Comparison of ENCODE assay signal across 11 cellular contexts in genomic region chr5:60810438-60811085, GRCh38. TPM values are rescaled to one million over a fixed set of nuclear protein-coding genes. Genes with fewer than 3 reads are reported as not detected.
DNase-seq lines count a peak whose midpoint lies in the region; ATAC-seq and TF ChIP-seq lines count a peak whose summit lies in the region.
"Had no signal": no experiment of that assay in that cellular context is flagged by ENCODE, and none has a peak within 500 bp of the region (broad histone marks: within the 10 kb centered on the region; RNA-seq: fewer than 3 reads in every experiment).

No MANE protein-coding gene starts in this region.

- TF ChIP-seq CTCF in HFFc6 (IDR thresholded peaks at IDR 0.05): no peak
- no peak for TF ChIP-seq CTCF in MM.1S (IDR thresholded peaks at IDR 0.05; ENCODE audit: low read length)

- H4K20me1 ChIP-seq in MM.1S (ENCODE audit: insufficient read depth, low read length): no peaks in the 10 kb centered on the region

- peak; percentile 10 for DNase-seq in HK-2 (ENCODE audit: unreplicated experiment)
- peak; percentile 14 for DNase-seq in hepatic stellate cell (ENCODE audit: low spot score)
- no peak for DNase-seq in activated CD8-positive, alpha-beta memory T cell treated with anti-CD3 and anti-CD28 coated beads for 24 hours
- no peak for DNase-seq in HFFc6
- DNase-seq in globus pallidus (ENCODE audit: low spot score): no peak
- no peak for DNase-seq in MM.1S
- DNase-seq: amniotic stem cell, DMS153, NCI-H446 treated with DMSO at 0.1 percent for 48 hours had no signal

- no peaks in the 10 kb centered on the region for H3K79me2 ChIP-seq in MM.1S (ENCODE audit: low read length)

- H3K9me2 ChIP-seq in MM.1S (replicated peaks; ENCODE audit: insufficient read depth, low read length): no peaks in the 10 kb centered on the region

- H3K27me3 ChIP-seq in MM.1S (replicated peaks; ENCODE audit: insufficient read depth, low read length): no peaks in the 10 kb centered on the region

- no peaks in the 10 kb centered on the region for H3F3A ChIP-seq in MM.1S (ENCODE audit: insufficient read depth, low read length)

- H3K27me3 Mint-ChIP-seq in HFFc6 (ENCODE audit: insufficient read depth): peaks cover 3% of the 10 kb centered on the region; the same call in 1 of the 2 replicates

- H3K9me3 ChIP-seq in MM.1S (replicated peaks; ENCODE audit: insufficient read depth, low read length): no peaks in the 10 kb centered on the region

- no peak overlapping the region for H3K4me2 ChIP-seq in MM.1S (ENCODE audit: low read depth, low read length)

- H3K36me3 ChIP-seq in MM.1S (replicated peaks; ENCODE audit: insufficient read depth, low read length): no peaks in the 10 kb centered on the region

- H3K4me3 Mint-ChIP-seq in HFFc6: no peak overlapping the region

- H3K27ac ChIP-seq in MM.1S (ENCODE audit: low read length): no peak overlapping the region

- H2AFZ ChIP-seq in MM.1S (ENCODE audit: low read length): no peak overlapping the region

- H3K4me1 ChIP-seq in MM.1S (ENCODE audit: low read length): no peaks in the 10 kb centered on the region

- no peaks in the 10 kb centered on the region for H3K9me3 Mint-ChIP-seq in HFFc6

- ATAC-seq in GM18505 (IDR thresholded peaks at IDR 0.05; ENCODE audit: unreplicated experiment) (peak; percentile 56), GM21786 (IDR thresholded peaks at IDR 0.05; ENCODE audit: unreplicated experiment) (peak; percentile 94)

- no peaks in the 10 kb centered on the region for H3K36me3 Mint-ChIP-seq in HFFc6 (ENCODE audit: low read depth)

- no peak overlapping the region for H3K9ac ChIP-seq in MM.1S (ENCODE audit: low read length)

- TF ChIP-seq POLR2A in GM18505 (IDR thresholded peaks at IDR 0.05; ENCODE audit: borderline replicate concordance, extremely low read depth, insufficient read depth, insufficient read length): no peak

- peaks cover 5% of the 10 kb centered on the region; the same call in 1 of the 2 replicates for H3K4me1 Mint-ChIP-seq in HFFc6 (ENCODE audit: low read depth)

- H3K4me3 ChIP-seq in MM.1S (ENCODE audit: low read length): no peak overlapping the region

- no peak overlapping the region for H3K27ac Mint-ChIP-seq in HFFc6

RNA-seq across cellular contexts. Expression of gene ELOVL7, which starts 33.5 kb away (rescaled TPM):
- total RNA-seq in HFFc6 (2021; fragmentation: NEBNext Ultra II Directional; extraction: Animal tissue kit (Norgen Biotek cat#: 25700)): under 1 TPM in 2 of 6 experiments, not detected in 4; 0.07 to 0.17 TPM

Comparison
In these comparisons a context has a peak if more than half of its experiments do, and no peak if none do; other contexts are left out.
1. DNase-seq: peak in HK-2 (single experiment) and hepatic stellate cell (single experiment); none in activated CD8-positive, alpha-beta memory T cell treated with anti-CD3 and anti-CD28 coated beads for 24 hours (single experiment), HFFc6 (single experiment), globus pallidus (single experiment) and MM.1S (single experiment).